In the genomic region with DNA sequence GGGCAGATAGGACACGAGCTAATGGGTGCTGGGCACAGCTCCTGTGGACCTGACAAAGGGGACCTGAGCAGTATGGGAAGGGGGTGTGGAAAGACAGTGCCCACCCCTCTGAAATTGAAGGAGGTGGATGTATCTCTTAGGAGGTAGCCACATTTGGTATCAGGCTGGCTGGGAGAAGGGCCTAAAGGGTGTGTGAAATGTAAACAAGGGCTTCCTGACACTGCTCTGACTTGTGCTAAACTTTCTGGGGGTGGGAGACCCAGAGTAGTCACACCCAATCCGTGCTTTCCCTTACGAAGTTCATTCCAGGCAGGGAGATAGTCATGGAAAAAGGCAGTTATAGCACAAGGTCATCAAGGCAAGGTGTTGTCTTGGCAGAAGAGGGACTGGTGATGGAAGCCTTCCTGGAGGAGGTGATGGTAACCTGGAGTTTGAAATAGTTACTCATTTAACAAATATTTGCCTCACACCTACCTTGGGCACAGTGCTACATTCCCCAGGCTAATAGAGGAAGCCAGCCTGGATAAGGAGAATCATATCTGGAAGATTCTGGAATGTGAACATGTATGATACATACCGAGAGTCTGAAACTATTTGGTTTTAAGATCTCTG, we compare ENCODE assay signal across 19 cellular contexts. TPM values are rescaled to one million over a fixed set of nuclear protein-coding genes. Genes with fewer than 3 reads are reported as not detected.
A peak's percentile ranks its signal among the peaks of the same experiment; 100 is the strongest.
DNase-seq lines count a peak whose midpoint lies in the region; ATAC-seq and TF ChIP-seq lines count a peak whose summit lies in the region.
"Had no signal": no experiment of that assay in that cellular context is flagged by ENCODE, and none has a peak within 500 bp of the region (broad histone marks: within the 10 kb centered on the region; RNA-seq: fewer than 3 reads in every experiment).

No MANE protein-coding gene starts in this region.

- no TSS peak for BruUV-seq in Caco-2 (replicated peaks; lab: Mats Ljungman, UMichigan)

- no peak for ATAC-seq in GM18858 (IDR thresholded peaks at IDR 0.05; ENCODE audit: unreplicated experiment)
- no peak for ATAC-seq in T-helper 17 cell
- ATAC-seq: GM12878 had no signal

- TF ChIP-seq CTCF in Caco-2 (IDR thresholded peaks at IDR 0.05; ENCODE audit: insufficient read depth in 1 of 2, low read depth in 1 of 2, low read length in 1 of 2, severe bottlenecking in 1 of 2, unreplicated experiment in 1 of 2): no peak
- TF ChIP-seq CTCF in epithelial cell of esophagus (IDR thresholded peaks at IDR 0.05; ENCODE audit: insufficient read depth, low read depth, low read length, missing control alignments): no peak
- no peak for TF ChIP-seq CTCF in nephron progenitor cell (IDR thresholded peaks at IDR 0.05)

- H3K27me3 Mint-ChIP-seq in Caco-2 (ENCODE audit: insufficient read depth, unreplicated experiment): no peaks in the 10 kb centered on the region
- peaks cover 4% of the 10 kb centered on the region for H3K27me3 Mint-ChIP-seq in nephron progenitor cell (ENCODE audit: low read depth, poor library complexity)
- H3K27me3 Mint-ChIP-seq in T-helper 17 cell: no peaks in the 10 kb centered on the region

- H3K27ac Mint-ChIP-seq in Caco-2 (ENCODE audit: unreplicated experiment): peak overlapping the region; percentile 43
- H3K27ac Mint-ChIP-seq in nephron progenitor cell: peak overlapping the region; percentile 55
- no peak overlapping the region for H3K27ac Mint-ChIP-seq in T-helper 17 cell

- H3K27me3 ChIP-seq in Caco-2 (replicated peaks; ENCODE audit: control insufficient read depth, insufficient read depth, low read length): no peaks in the 10 kb centered on the region

- no peaks in the 10 kb centered on the region; the same call in 1 of the 2 replicates for H3K36me3 ChIP-seq in Caco-2 (ENCODE audit: control insufficient read depth, insufficient read depth, low read length)

- H3K9me3 ChIP-seq in Caco-2 (no peaks in the 10 kb centered on the region), T-helper 17 cell (ENCODE audit: control insufficient read depth, low read length, poor library complexity, severe bottlenecking) (no peaks in the 10 kb centered on the region)

- POLR2A ChIA-PET in Caco-2 (lab: Charles Lee): no interaction called here

- CTCF ChIA-PET in Caco-2 (lab: Charles Lee): no interaction called here

- no peak overlapping the region for H3K4me3 ChIP-seq in Caco-2 (ENCODE audit: low read depth, low read length)
- H3K4me3 ChIP-seq in epithelial cell of esophagus (ENCODE audit: low read length): no peak overlapping the region
- H3K4me3 ChIP-seq: GM12878, PC-9 had no signal

- DNase-seq in Caco-2 (no peak), NCI-H226 (peak; percentile 79), epithelial cell of esophagus (ENCODE audit: low read depth) (peak; percentile 52), nephron progenitor cell (no peak), RPMI8226 (no peak), T-helper 17 cell (no peak)
- DNase-seq: C1 segment of cervical spinal cord, DND-41, GDM1, KG1, NCI-H1048, NCI-H146, NCI-H2081, NCI-H510A, NCI-H774, SHP77 treated with DMSO at 0.1 percent for 48 hours had no signal

- intact Hi-C loops in Caco-2 (cut with micrococcal nuclease; ENCODE audit: unreplicated experiment): no loop called here

- peaks cover 23% of the 10 kb centered on the region for H3K4me1 Mint-ChIP-seq in Caco-2 (ENCODE audit: low read depth, unreplicated experiment)
- H3K4me1 Mint-ChIP-seq in nephron progenitor cell: peaks cover 55% of the 10 kb centered on the region
- peaks cover 20% of the 10 kb centered on the region for H3K4me1 Mint-ChIP-seq in T-helper 17 cell

- no peak overlapping the region for H3K4me3 Mint-ChIP-seq in Caco-2 (ENCODE audit: unreplicated experiment)
- H3K4me3 Mint-ChIP-seq in nephron progenitor cell: no peak overlapping the region
- no peak overlapping the region for H3K4me3 Mint-ChIP-seq in T-helper 17 cell

- H3K36me3 Mint-ChIP-seq in Caco-2 (ENCODE audit: insufficient read depth, unreplicated experiment) (peaks cover 14% of the 10 kb centered on the region), nephron progenitor cell (ENCODE audit: low read depth) (peaks cover 14% of the 10 kb centered on the region), T-helper 17 cell (ENCODE audit: low read depth) (peaks cover 4% of the 10 kb centered on the region)

- H3K4me1 ChIP-seq in Caco-2: peaks cover 12% of the 10 kb centered on the region; the same call in 1 of the 2 replicates

- H3K9me3 Mint-ChIP-seq in Caco-2 (ENCODE audit: unreplicated experiment) (no peaks in the 10 kb centered on the region), nephron progenitor cell (no peaks in the 10 kb centered on the region)

RNA-seq across cellular contexts. Expression of gene CCDC24, which starts 5.3 kb away (rescaled TPM):
- 5.1 and 5.2 TPM in 2 replicates for total RNA-seq in Caco-2 (2022)
- total RNA-seq in T-helper 17 cell: 1 to 10 TPM; 1.4 to 1.5 TPM

RNA-seq across cellular contexts. Expression of gene B4GALT2, which starts 7.1 kb away (rescaled TPM):
- total RNA-seq in Caco-2 (2022) (28.6 and 31.5 TPM in 2 replicates), T-helper 17 cell (1 to 10 TPM; 2.8 to 3.4 TPM)

RNA-seq across cellular contexts. Expression of gene ATP6V0B, which starts 11.3 kb away (rescaled TPM):
- total RNA-seq in Caco-2 (2022) (89.9 and 91.2 TPM in 2 replicates), T-helper 17 cell (10 to 100 TPM; 72.1 to 80.5 TPM)

RNA-seq across cellular contexts. Expression of gene DPH2, which starts 16.3 kb away (rescaled TPM):
- total RNA-seq in Caco-2 (2022) (29.0 and 29.5 TPM in 2 replicates), T-helper 17 cell (10 to 100 TPM; 17.7 to 24.4 TPM)

RNA-seq across cellular contexts. Expression of gene IPO13, which starts 39.3 kb away (rescaled TPM):
- 14.1 and 15.9 TPM in 2 replicates for total RNA-seq in Caco-2 (2022)
- total RNA-seq in T-helper 17 cell: 10 to 100 TPM; 10.6 to 12.5 TPM

Comparison
In these comparisons a context has a peak if more than half of its experiments do, and no peak if none do; other contexts are left out.
1. DNase-seq: peak in NCI-H226 (single experiment) and epithelial cell of esophagus (single experiment); none in Caco-2 (0 of 2), nephron progenitor cell (single experiment), RPMI8226 (single experiment) and T-helper 17 cell (0 of 3).